Comparison of ENCODE assay signal across 10 cellular contexts in the genomic region with DNA sequence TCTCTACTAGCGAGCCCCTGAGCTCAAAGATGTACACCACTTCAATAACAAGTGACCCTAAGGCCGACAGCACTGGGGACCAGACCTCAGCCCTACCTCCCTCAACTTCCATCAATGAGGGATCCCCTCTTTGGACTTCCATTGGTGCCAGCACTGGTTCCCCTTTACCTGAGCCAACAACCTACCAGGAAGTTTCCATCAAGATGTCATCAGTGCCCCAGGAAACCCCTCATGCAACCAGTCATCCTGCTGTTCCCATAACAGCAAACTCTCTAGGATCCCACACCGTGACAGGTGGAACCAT. TPM values are rescaled to one million over a fixed set of nuclear protein-coding genes. Genes with fewer than 3 reads are reported as not detected.
DNase-seq lines count a peak whose midpoint lies in the region; ATAC-seq, FAIRE-seq and TF ChIP-seq lines count a peak whose summit lies in the region.
"Had no signal": no experiment of that assay in that cellular context is flagged by ENCODE, and none has a peak within 500 bp of the region (broad histone marks: within the 10 kb centered on the region; RNA-seq: fewer than 3 reads in every experiment).

No MANE protein-coding gene starts in this region.

- H4K5ac ChIP-seq in H1 (ENCODE audit: insufficient read length, low read depth, low read length), result no peak overlapping the region

- no peak for TF ChIP-seq CTCF in H1 (IDR thresholded peaks at IDR 0.05; ENCODE audit: control extremely low read depth in 1 of 3, insufficient read depth in 1 of 3, low read depth in 1 of 3, low read length in 3 of 3)

- no peak for DNase-seq in activated CD4-positive, alpha-beta T cell treated with anti-CD3 and anti-CD28 coated beads, Interleukin-2, amount 10 ng/mL, durations not matched to agents 24 days and 14 days
- DNase-seq in activated CD4-positive, alpha-beta T cell treated with anti-CD3 and anti-CD28 coated beads for 1 hour, result no peak
- DNase-seq in T-helper 17 cell, result no peak
- DNase-seq in H1 (ENCODE audit: low read depth in 1 of 2, low spot score in 2 of 2), result no peak
- peak; percentile 29 for DNase-seq in stimulated activated naive CD4-positive, alpha-beta T cell treated with Interleukin-2 at 50 U/mL for 16 hours (lab: John Stamatoyannopoulos, UW)
- DNase-seq in NCI-H446 treated with DMSO at 0.1 percent for 48 hours (lab: John Stamatoyannopoulos, UW), result no peak
- DNase-seq: HCEC 1CT had no signal

- H3K14ac ChIP-seq in H1 (ENCODE audit: insufficient read length), result no peak overlapping the region

- H3K4ac ChIP-seq in H1 (replicated peaks; ENCODE audit: insufficient read length, low read depth, low read length), result no peak overlapping the region

- no peaks in the 10 kb centered on the region for H3K36me3 ChIP-seq in H1 (ENCODE audit: control insufficient read depth in 2 of 4, insufficient read depth in 4 of 4, low read length in 3 of 4)

- H3K18ac ChIP-seq in H1 (ENCODE audit: extremely low read depth, low read length), result no peak overlapping the region

- 0 out of 2 replicates have a peak overlapping the region, but pooled peaks have one; percentile 50 for H2BK12ac ChIP-seq in H1 (ENCODE audit: low read depth, low read length)

- peak overlapping the region; percentile 97 for H3K4me3 Mint-ChIP-seq in activated CD4-positive, alpha-beta T cell treated with anti-CD3 and anti-CD28 coated beads, Interleukin-2, amount 10 ng/mL, durations not matched to agents 24 days and 14 days
- peak overlapping the region; percentile 98 for H3K4me3 Mint-ChIP-seq in T-helper 17 cell

- H3K79me1 ChIP-seq in H1 (ENCODE audit: low read depth, low read length), result 0 out of 2 replicates have a peak, but pooled peaks cover 2% of the 10 kb centered on the region

- peak; percentile 3 for ATAC-seq in T-helper 17 cell
- no peak for ATAC-seq in HG03039 (IDR thresholded peaks at IDR 0.05; ENCODE audit: unreplicated experiment)
- ATAC-seq in HG02870 (IDR thresholded peaks at IDR 0.05; ENCODE audit: unreplicated experiment), result no peak

- 0 out of 2 replicates have a peak overlapping the region, but pooled peaks have one; percentile 72 for H2BK15ac ChIP-seq in H1 (ENCODE audit: low read length)

- H3K9me3 Mint-ChIP-seq in activated CD4-positive, alpha-beta T cell treated with anti-CD3 and anti-CD28 coated beads, Interleukin-2, amount 10 ng/mL, durations not matched to agents 24 days and 14 days, result no peaks in the 10 kb centered on the region

- peaks cover 0 to 2% of the 10 kb centered on the region in 2 experiments for H4K20me1 ChIP-seq in H1 (replicated peaks in 1 of 2; ENCODE audit: control insufficient read depth in 1 of 2, insufficient read depth in 2 of 2, low read length in 2 of 2)

- no peak overlapping the region for H4K91ac ChIP-seq in H1 (replicated peaks; ENCODE audit: insufficient read length, low read length)

- no peaks in the 10 kb centered on the region; a peak in 1 of 7 replicates for H3K27me3 ChIP-seq in H1 (replicated peaks in 1 of 4; ENCODE audit: control insufficient read depth in 3 of 4, extremely low read depth in 1 of 4, insufficient read depth in 3 of 4, low read length in 3 of 4)

- no peak overlapping the region for H3K27ac ChIP-seq in H1 (ENCODE audit: low read depth, low read length)

- H3K27me3 Mint-ChIP-seq in activated CD4-positive, alpha-beta T cell treated with anti-CD3 and anti-CD28 coated beads, Interleukin-2, amount 10 ng/mL, durations not matched to agents 24 days and 14 days, result no peaks in the 10 kb centered on the region
- H3K27me3 Mint-ChIP-seq in T-helper 17 cell, result no peaks in the 10 kb centered on the region

- no peak overlapping the region for H4K8ac ChIP-seq in H1 (ENCODE audit: extremely low read depth, insufficient read depth, low read length)

- intact Hi-C loops in activated CD4-positive, alpha-beta T cell treated with anti-CD3 and anti-CD28 coated beads, Interleukin-2, amount 10 ng/mL, durations not matched to agents 24 days and 14 days (cut with micrococcal nuclease), result loop anchor here (1.0 to 2.0 kb wide), 3 partner anchors 19 to 68 kb away; no protein-coding TSS in a partner anchor

- no peak overlapping the region for H2BK20ac ChIP-seq in H1 (ENCODE audit: low read length)

- WGBS in H1 (ENCODE audit: extremely low coverage in 1 of 2, insufficient coverage in 1 of 2, insufficient read length in 1 of 2, insufficient replicate concordance in 2 of 2, low coverage in 1 of 2, low lambda C conversion rate in 2 of 2, missing lambda C conversion rate in 1 of 2), 2 experiments, result 100% methylated on average over 3 of the region's 3 CpGs; no CpG with 5 or more reads in 1 of the 2 experiments

- H3K23ac ChIP-seq in H1 (ENCODE audit: insufficient read length), result no peak overlapping the region

- H3K27ac Mint-ChIP-seq in activated CD4-positive, alpha-beta T cell treated with anti-CD3 and anti-CD28 coated beads, Interleukin-2, amount 10 ng/mL, durations not matched to agents 24 days and 14 days, result peak overlapping the region; percentile 94
- H3K27ac Mint-ChIP-seq in T-helper 17 cell, result peak overlapping the region; percentile 99

- H3K4me3 ChIP-seq in H1 (ENCODE audit: extremely low read depth in 1 of 4, insufficient read depth in 2 of 4, low read depth in 3 of 4, low read length in 4 of 4), result no peak overlapping the region

- H3K4me1 Mint-ChIP-seq in activated CD4-positive, alpha-beta T cell treated with anti-CD3 and anti-CD28 coated beads, Interleukin-2, amount 10 ng/mL, durations not matched to agents 24 days and 14 days, result peaks cover 53% of the 10 kb centered on the region
- peaks cover 75% of the 10 kb centered on the region for H3K4me1 Mint-ChIP-seq in T-helper 17 cell

- no peak overlapping the region for H3K9ac ChIP-seq in H1 (replicated peaks in 1 of 4; ENCODE audit: extremely low read depth in 1 of 4, low read depth in 3 of 4, low read length in 3 of 4)

- POLR2A ChIA-PET in H1 (lab: Charles Lee; ENCODE audit: partially characterized antibody), result interaction anchor here (0.7 to 1.5 kb wide), 4 partner anchors 12 to 152 kb away, joined by 3 to 5 read pairs (median 4); partner anchors contain the start of genes PAGR1 and QPRT

- no peak for FAIRE-seq in H1 (lab: Jason Lieb, UNC)

- no peak for TF ChIP-seq EP300 in H1 (IDR thresholded peaks at IDR 0.05; ENCODE audit: borderline replicate concordance in 1 of 2, low read depth in 2 of 2, low read length in 2 of 2)

- H3K4me2 ChIP-seq in H1 (ENCODE audit: insufficient read depth in 1 of 2, low read depth in 2 of 2, low read length in 2 of 2), result no peak overlapping the region

- H3K9me3 ChIP-seq in T-helper 17 cell (ENCODE audit: control insufficient read depth, low read length, poor library complexity, severe bottlenecking), result no peaks in the 10 kb centered on the region
- no peaks in the 10 kb centered on the region for H3K9me3 ChIP-seq in H1 (ENCODE audit: insufficient read depth in 2 of 2, low read depth in 1 of 2, low read length in 1 of 2)

- H2AK5ac ChIP-seq in H1 (ENCODE audit: low read depth, low read length), result no peak overlapping the region; the same call in 1 of the 2 replicates

- no peak overlapping the region for H3K56ac ChIP-seq in H1 (replicated peaks; ENCODE audit: insufficient read length, low read depth, low read length)

- H2AFZ ChIP-seq in H1 (ENCODE audit: low read length), result no peak overlapping the region

- no peak overlapping the region for H2BK5ac ChIP-seq in H1 (ENCODE audit: low read depth, low read length)

- no peak for TF ChIP-seq POLR2A in H1 (IDR thresholded peaks at IDR 0.05; ENCODE audit: control extremely low read depth in 1 of 2, low read depth in 2 of 2, low read length in 2 of 2)

- CTCF ChIA-PET in H1 (lab: Charles Lee; ENCODE audit: partially characterized antibody), result interaction anchor here (0.8 kb wide), 1 partner anchor 58 kb away, joined by 3 read pairs; no protein-coding TSS in a partner anchor

- H2BK120ac ChIP-seq in H1 (replicated peaks; ENCODE audit: low read depth, low read length), result no peak overlapping the region

- peaks cover 0 to 24% (median 18%) of the 10 kb centered on the region in 4 experiments; a peak in 6 of 7 replicates for H3K4me1 ChIP-seq in H1 (replicated peaks in 1 of 4; ENCODE audit: control insufficient read depth in 3 of 4, insufficient read depth in 4 of 4, low read length in 3 of 4)

- H3K36me3 Mint-ChIP-seq in activated CD4-positive, alpha-beta T cell treated with anti-CD3 and anti-CD28 coated beads, Interleukin-2, amount 10 ng/mL, durations not matched to agents 24 days and 14 days (ENCODE audit: low read depth), result peaks cover 41% of the 10 kb centered on the region
- H3K36me3 Mint-ChIP-seq in T-helper 17 cell (ENCODE audit: low read depth), result peaks cover 13% of the 10 kb centered on the region

- H3K79me2 ChIP-seq in H1 (ENCODE audit: control insufficient read depth in 1 of 2, insufficient read depth in 2 of 2, low read length in 2 of 2), result no peaks in the 10 kb centered on the region

- no peaks in the 10 kb centered on the region; the same call in 1 of the 2 replicates for H3K23me2 ChIP-seq in H1 (ENCODE audit: low read depth, low read length)

- TF ChIP-seq RAD21 in H1 (IDR thresholded peaks at IDR 0.05 in 1 of 2, conservative IDR thresholded peaks at IDR 0.05 in 1 of 2; ENCODE audit: low read depth in 2 of 2, low read length in 2 of 2), result no peak

RNA-seq across cellular contexts. Expression of gene SPN, which starts 0.7 kb away (rescaled TPM):
- 157 and 165 TPM in 2 replicates for total RNA-seq in activated CD4-positive, alpha-beta T cell treated with anti-CD3 and anti-CD28 coated beads, Interleukin-2, amount 10 ng/mL, durations not matched to agents 24 days and 14 days
- total RNA-seq in T-helper 17 cell, result 100 to 1,000 TPM; 122 to 147 TPM
- 1.6 and 1.8 TPM in 2 replicates for total RNA-seq in H1 (2021; fragmentation: NEBNext Ultra II Directional; extraction: Animal tissue kit (Norgen Biotek cat#: 25700))
- 1.3 and 1.5 TPM in 2 replicates for polyA plus RNA-seq in H1 (2011; rRNA removed)
- 0.76 TPM for polyA plus RNA-seq in H1 (2011; cell fraction: cytosol; rRNA removed)
- polyA plus RNA-seq in H1 (2011; cell fraction: nucleus; rRNA removed), result 2.7 TPM
- polyA plus RNA-seq in H1 (2012, experiment 1 of 2), result 0.46 to 1.7 TPM (median 0.89 TPM) in 4 replicates
- polyA plus RNA-seq in H1 (2012, experiment 2 of 2), result 0.92 TPM
- polyA plus RNA-seq in H1 (2013, experiment 1 of 2), result 4.0 TPM
- polyA plus RNA-seq in H1 (2013, experiment 2 of 2), result 3.8 TPM
- 2.1 and 3.2 TPM in 2 replicates for polyA minus RNA-seq in H1 (2011; rRNA and poly(A)+ RNA removed)
- polyA minus RNA-seq in H1 (2011; cell fraction: cytosol; rRNA and poly(A)+ RNA removed), result 0.44 TPM
- 2.6 TPM for polyA minus RNA-seq in H1 (2011; cell fraction: nucleus; rRNA and poly(A)+ RNA removed)
- total RNA-seq: A673 had no signal

RNA-seq across cellular contexts. Expression of gene QPRT, which starts 15.2 kb away (rescaled TPM):
- total RNA-seq in activated CD4-positive, alpha-beta T cell treated with anti-CD3 and anti-CD28 coated beads, Interleukin-2, amount 10 ng/mL, durations not matched to agents 24 days and 14 days, result 5.8 and 6.3 TPM in 2 replicates
- total RNA-seq in T-helper 17 cell, result under 1 TPM; 0.72 to 0.96 TPM
- 102 and 106 TPM in 2 replicates for total RNA-seq in H1 (2021; fragmentation: NEBNext Ultra II Directional; extraction: Animal tissue kit (Norgen Biotek cat#: 25700))
- polyA plus RNA-seq in H1 (2011; rRNA removed), result 89.0 and 119 TPM in 2 replicates
- 91.7 TPM for polyA plus RNA-seq in H1 (2011; cell fraction: cytosol; rRNA removed)
- polyA plus RNA-seq in H1 (2011; cell fraction: nucleus; rRNA removed), result 116 TPM
- 90.0 to 121 TPM (median 112 TPM) in 4 replicates for polyA plus RNA-seq in H1 (2012, experiment 1 of 2)
- polyA plus RNA-seq in H1 (2012, experiment 2 of 2), result 101 TPM
- polyA plus RNA-seq in H1 (2013, experiment 1 of 2), result 129 TPM
- polyA plus RNA-seq in H1 (2013, experiment 2 of 2), result 122 TPM
- polyA minus RNA-seq in H1 (2011; rRNA and poly(A)+ RNA removed), result 70.3 and 84.6 TPM in 2 replicates
- polyA minus RNA-seq in H1 (2011; cell fraction: cytosol; rRNA and poly(A)+ RNA removed), result 86.7 TPM
- 53.3 TPM for polyA minus RNA-seq in H1 (2011; cell fraction: nucleus; rRNA and poly(A)+ RNA removed)

Comparison
In these comparisons a context has a peak if more than half of its experiments do, and no peak if none do; other contexts are left out.
1. RNA of gene SPN, which starts 0.7 kb away (total RNA-seq): 157 to 165 TPM in activated CD4-positive, alpha-beta T cell treated with anti-CD3 and anti-CD28 coated beads, Interleukin-2, amount 10 ng/mL, durations not matched to agents 24 days and 14 days and 122 to 147 TPM in T-helper 17 cell; 1.6 to 1.8 TPM in H1; every median in the first group is over 10 times any median in the second.
2. RNA of gene QPRT, which starts 15.2 kb away (total RNA-seq): 102 to 106 TPM in H1; 5.8 to 6.3 TPM in activated CD4-positive, alpha-beta T cell treated with anti-CD3 and anti-CD28 coated beads, Interleukin-2, amount 10 ng/mL, durations not matched to agents 24 days and 14 days and 0.72 to 0.96 TPM in T-helper 17 cell; every median in the first group is over 10 times any median in the second.